ENCODE assay signal across 1 cellular context in genomic region chr12:38898001-38898684, GRCh38.
TF ChIP-seq lines count a peak whose summit lies in the region.

No MANE protein-coding gene starts in this region.

TF ChIP-seq in GM23338, 12 proteins besides CTCF, POLR2A, EP300 and RAD21 (continued from another document):
- TF ChIP-seq REST (IDR thresholded peaks at IDR 0.05; ENCODE audit: unreplicated experiment) (no peak), ZNF114 (CRISPR knock-in tag; IDR thresholded peaks at IDR 0.05) (no peak), ZNF462 (CRISPR knock-in tag; IDR thresholded peaks at IDR 0.05) (no peak), CREB1 (CRISPR knock-in tag; IDR thresholded peaks at IDR 0.05; ENCODE audit: low read depth) (no peak), POLR2AphosphoS5 (IDR thresholded peaks at IDR 0.05; ENCODE audit: low read depth) (no peak), ETS1 (IDR thresholded peaks at IDR 0.05) (no peak), JUNB (IDR thresholded peaks at IDR 0.05; ENCODE audit: unreplicated experiment) (no peak), STAT1 (IDR thresholded peaks at IDR 0.05; ENCODE audit: unreplicated experiment) (no peak), NANOG (IDR thresholded peaks at IDR 0.05; ENCODE audit: borderline replicate concordance) (no peak), EZH2 (IDR thresholded peaks at IDR 0.05; ENCODE audit: low read depth, unreplicated experiment) (no peak)
